Comparison of ENCODE assay signal across 9 cellular contexts in genomic region chr2:156339110-156339847, GRCh38. TPM values are rescaled to one million over a fixed set of nuclear protein-coding genes. Genes with fewer than 3 reads are reported as not detected.
A peak's percentile ranks its signal among the peaks of the same experiment; 100 is the strongest.
DNase-seq lines count a peak whose midpoint lies in the region; ATAC-seq, FAIRE-seq and TF ChIP-seq lines count a peak whose summit lies in the region.
"Had no signal": no experiment of that assay in that cellular context is flagged by ENCODE, and none has a peak within 500 bp of the region (broad histone marks: within the 10 kb centered on the region; RNA-seq: fewer than 3 reads in every experiment).

No MANE protein-coding gene starts in this region.

- no peaks in the 10 kb centered on the region for H3K27me3 Mint-ChIP-seq in CD4-positive, alpha-beta T cell
- no peaks in the 10 kb centered on the region for H3K27me3 Mint-ChIP-seq in activated CD4-positive, alpha-beta memory T cell treated with anti-CD3 and anti-CD28 coated beads, Interleukin-2, amount 10 ng/mL, durations not matched to agents 7 days and 5 days
- H3K27me3 Mint-ChIP-seq in mesothelial cell of epicardium (ENCODE audit: low read depth) = no peaks in the 10 kb centered on the region
- H3K27me3 Mint-ChIP-seq: naive B cell had no signal

- POLR2A ChIA-PET in CD4-positive, alpha-beta T cell (lab: Charles Lee) = no interaction called here
- POLR2A ChIA-PET in activated CD4-positive, alpha-beta memory T cell treated with anti-CD3 and anti-CD28 coated beads, Interleukin-2, amount 10 ng/mL, durations not matched to agents 7 days and 5 days (lab: Charles Lee) = interaction anchor here (4.8 kb wide), 1 partner anchor 60 kb away, joined by 88 read pairs; no protein-coding TSS in a partner anchor
- POLR2A ChIA-PET in GM10248 (lab: Yijun Ruan, JAX) = no interaction called here

- H3K4me3 ChIP-seq in brain microvascular endothelial cell (ENCODE audit: low read depth, low read length) = no peak overlapping the region

- CTCF ChIA-PET in CD4-positive, alpha-beta T cell (lab: Charles Lee) = no interaction called here
- CTCF ChIA-PET in activated CD4-positive, alpha-beta memory T cell treated with anti-CD3 and anti-CD28 coated beads, Interleukin-2, amount 10 ng/mL, durations not matched to agents 7 days and 5 days (lab: Charles Lee) = no interaction called here
- CTCF ChIA-PET in GM10248 (lab: Yijun Ruan, JAX) = no interaction called here

- peak overlapping the region; percentile 98 for H3K27ac Mint-ChIP-seq in CD4-positive, alpha-beta T cell
- peak overlapping the region; percentile 90 for H3K27ac Mint-ChIP-seq in activated CD4-positive, alpha-beta memory T cell treated with anti-CD3 and anti-CD28 coated beads, Interleukin-2, amount 10 ng/mL, durations not matched to agents 7 days and 5 days
- no peak overlapping the region for H3K27ac Mint-ChIP-seq in mesothelial cell of epicardium

- no peak overlapping the region for H3K27ac ChIP-seq in CD4-positive, alpha-beta T cell (ENCODE audit: low read depth, low read length)
- no peak overlapping the region for H3K27ac ChIP-seq in brain microvascular endothelial cell

- intact Hi-C loops in CD4-positive, alpha-beta T cell (cut with DNase I, micrococcal nuclease) = loop anchor here (2.0 to 10.0 kb wide), 2 partner anchors 62 to 156 kb away; no protein-coding TSS in a partner anchor

- no peaks in the 10 kb centered on the region for H3K36me3 ChIP-seq in brain microvascular endothelial cell (replicated peaks)

- H3K9me3 ChIP-seq in CD4-positive, alpha-beta T cell (ENCODE audit: control insufficient read depth, low read length) = no peaks in the 10 kb centered on the region

- no peaks in the 10 kb centered on the region for H3K9me3 Mint-ChIP-seq in CD4-positive, alpha-beta T cell
- H3K9me3 Mint-ChIP-seq in activated CD4-positive, alpha-beta memory T cell treated with anti-CD3 and anti-CD28 coated beads, Interleukin-2, amount 10 ng/mL, durations not matched to agents 7 days and 5 days = no peaks in the 10 kb centered on the region
- no peaks in the 10 kb centered on the region for H3K9me3 Mint-ChIP-seq in mesothelial cell of epicardium

- no peak for TF ChIP-seq CTCF in CD4-positive, alpha-beta T cell (IDR thresholded peaks at IDR 0.05)
- no peak for TF ChIP-seq CTCF in mesothelial cell of epicardium (IDR thresholded peaks at IDR 0.05; ENCODE audit: unreplicated experiment)
- no peak for TF ChIP-seq CTCF in brain microvascular endothelial cell (IDR thresholded peaks at IDR 0.05; ENCODE audit: low read depth, low read length, missing control alignments)
- no peak for TF ChIP-seq CTCF in GM10248 (IDR thresholded peaks at IDR 0.05; ENCODE audit: control extremely low read depth, extremely low read depth, low read depth, missing control alignments)

- DNase-seq in CD4-positive, alpha-beta T cell = no peak
- DNase-seq in GM19239 (ENCODE audit: insufficient read length, low spot score) (no peak), medulla oblongata (ENCODE audit: extremely low spot score) (peak; percentile 71), iPS-NIHi7 (ENCODE audit: extremely low spot score) (no peak), mesothelial cell of epicardium (ENCODE audit: low spot score in 2 of 2, unreplicated experiment in 2 of 2) (no peak), brain microvascular endothelial cell (no peak), GM10248 (ENCODE audit: extremely low spot score) (no peak)
- DNase-seq in activated CD4-positive, alpha-beta memory T cell treated with anti-CD3 and anti-CD28 coated beads, Interleukin-2, amount 10 ng/mL, durations not matched to agents 7 days and 5 days = no peak
- DNase-seq: naive B cell had no signal

- H3K27me3 ChIP-seq in CD4-positive, alpha-beta T cell (ENCODE audit: control insufficient read depth, insufficient read depth, low read length) = no peaks in the 10 kb centered on the region
- H3K27me3 ChIP-seq in brain microvascular endothelial cell (replicated peaks) = no peaks in the 10 kb centered on the region

- peaks cover 59% of the 10 kb centered on the region for H3K4me1 Mint-ChIP-seq in CD4-positive, alpha-beta T cell (ENCODE audit: low read depth)
- H3K4me1 Mint-ChIP-seq in activated CD4-positive, alpha-beta memory T cell treated with anti-CD3 and anti-CD28 coated beads, Interleukin-2, amount 10 ng/mL, durations not matched to agents 7 days and 5 days = peaks cover 52% of the 10 kb centered on the region
- peaks cover 19% of the 10 kb centered on the region for H3K4me1 Mint-ChIP-seq in mesothelial cell of epicardium

- FAIRE-seq in GM19239 (lab: Jason Lieb, UNC) = peak; percentile 78

- peaks cover 24% of the 10 kb centered on the region for H3K36me3 Mint-ChIP-seq in CD4-positive, alpha-beta T cell (ENCODE audit: low read depth)
- peaks cover 3% of the 10 kb centered on the region for H3K36me3 Mint-ChIP-seq in activated CD4-positive, alpha-beta memory T cell treated with anti-CD3 and anti-CD28 coated beads, Interleukin-2, amount 10 ng/mL, durations not matched to agents 7 days and 5 days (ENCODE audit: low read depth)
- H3K36me3 Mint-ChIP-seq in mesothelial cell of epicardium = no peaks in the 10 kb centered on the region
- H3K36me3 Mint-ChIP-seq: naive B cell had no signal

- H3K4me3 Mint-ChIP-seq in CD4-positive, alpha-beta T cell = peak overlapping the region; percentile 99
- no peak overlapping the region for H3K4me3 Mint-ChIP-seq in activated CD4-positive, alpha-beta memory T cell treated with anti-CD3 and anti-CD28 coated beads, Interleukin-2, amount 10 ng/mL, durations not matched to agents 7 days and 5 days
- H3K4me3 Mint-ChIP-seq in mesothelial cell of epicardium = no peak overlapping the region

- ATAC-seq in CD4-positive, alpha-beta T cell (ENCODE audit: poor library complexity) = no peak

- in situ Hi-C loops in brain microvascular endothelial cell (cut with HindIII; ENCODE audit: low pct_ligation_motif_present, low sequenced_read_pairs) = loop anchor here (25.0 kb wide), 3 partner anchors 248 to 848 kb away; no protein-coding TSS in a partner anchor

RNA-seq across cellular contexts. Expression of gene NR4A2, which starts 6.8 kb away (rescaled TPM):
- 100 to 1,000 TPM; 290 to 319 TPM for total RNA-seq in CD4-positive, alpha-beta T cell
- 1 to 10 TPM; 3.4 to 3.8 TPM for total RNA-seq in activated CD4-positive, alpha-beta memory T cell treated with anti-CD3 and anti-CD28 coated beads, Interleukin-2, amount 10 ng/mL, durations not matched to agents 7 days and 5 days
- total RNA-seq in mesothelial cell of epicardium = 1.6 to 2.1 TPM (median 1.7 TPM) in 3 replicates

Comparison
In these comparisons a context has a peak if more than half of its experiments do, and no peak if none do; other contexts are left out.
1. RNA of gene NR4A2, which starts 6.8 kb away (total RNA-seq): 290 to 319 TPM in CD4-positive, alpha-beta T cell; 3.4 to 3.8 TPM in activated CD4-positive, alpha-beta memory T cell treated with anti-CD3 and anti-CD28 coated beads, Interleukin-2, amount 10 ng/mL, durations not matched to agents 7 days and 5 days and 1.6 to 2.1 TPM in mesothelial cell of epicardium; every median in the first group is over 10 times any median in the second.